Comparison of ENCODE assay signal across 21 cellular contexts in genomic region chr6:5510734-5511133, GRCh38.
"Had no signal": no experiment of that assay in that cellular context is flagged by ENCODE, and none has a peak within 500 bp of the region (broad histone marks: within the 10 kb centered on the region; RNA-seq: fewer than 3 reads in every experiment).

No MANE protein-coding gene starts in this region.

- H3K9me3 Mint-ChIP-seq: mesothelial cell of epicardium; natural killer cell; neural crest cell; stimulated activated memory B cell treated with anti-CD40 and anti-IgM and Interleukin-4, amounts not matched to agents 10 μg/mL and 1 μg/mL and 100 μg/mL, for 72 hours; stimulated activated naive CD8-positive, alpha-beta T cell treated with anti-CD3 and anti-CD28 coated beads, Interleukin-15, amount 100 ng/mL, for 72 hours had no signal

- H3K27me3 ChIP-seq: colonic mucosa, foreskin keratinocyte, hepatocyte, spleen, testis, transverse colon had no signal

- H3K27ac Mint-ChIP-seq: mesothelial cell of epicardium; natural killer cell; stimulated activated memory B cell treated with anti-CD40 and anti-IgM and Interleukin-4, amounts not matched to agents 10 μg/mL and 1 μg/mL and 100 μg/mL, for 72 hours; stimulated activated naive CD8-positive, alpha-beta T cell treated with anti-CD3 and anti-CD28 coated beads, Interleukin-15, amount 100 ng/mL, for 72 hours had no signal

- H3K4me3 ChIP-seq: colonic mucosa, hepatocyte, spleen, testis, transverse colon had no signal

- ATAC-seq: foreskin keratinocyte; left lobe of liver; natural killer cell; sciatic nerve; stimulated activated memory B cell treated with anti-CD40 and anti-IgM and Interleukin-4, amounts not matched to agents 10 μg/mL and 1 μg/mL and 100 μg/mL, for 72 hours; stimulated activated naive CD8-positive, alpha-beta T cell treated with anti-CD3 and anti-CD28 coated beads, Interleukin-15, amount 100 ng/mL, for 72 hours had no signal

- H3K4me3 Mint-ChIP-seq: mesothelial cell of epicardium; natural killer cell; neural crest cell; stimulated activated memory B cell treated with anti-CD40 and anti-IgM and Interleukin-4, amounts not matched to agents 10 μg/mL and 1 μg/mL and 100 μg/mL, for 72 hours; stimulated activated naive CD8-positive, alpha-beta T cell treated with anti-CD3 and anti-CD28 coated beads, Interleukin-15, amount 100 ng/mL, for 72 hours had no signal

- H3K36me3 ChIP-seq: colonic mucosa, transverse colon had no signal

- H3K36me3 Mint-ChIP-seq: natural killer cell had no signal

- H3K27me3 Mint-ChIP-seq: stimulated activated memory B cell treated with anti-CD40 and anti-IgM and Interleukin-4, amounts not matched to agents 10 μg/mL and 1 μg/mL and 100 μg/mL, for 72 hours; stimulated activated naive CD8-positive, alpha-beta T cell treated with anti-CD3 and anti-CD28 coated beads, Interleukin-15, amount 100 ng/mL, for 72 hours had no signal

- DNase-seq: colonic mucosa; dermis blood vessel endothelial cell; erythroblast; foreskin keratinocyte; head of caudate nucleus; islet precursor cell; mammary epithelial cell; natural killer cell; spleen; stimulated activated CD4-positive, alpha-beta T cell treated with anti-CD3 and anti-CD28 coated beads, Interleukin-15, amount 100 ng/mL, for 24 hours; stimulated activated CD4-positive, alpha-beta T cell treated with anti-CD3 and anti-CD28 coated beads, Interleukin-1b, Interleukin-23, amount 100 ng/mL, for 48 hours; stimulated activated CD4-positive, alpha-beta T cell treated with anti-CD3 and anti-CD28 coated beads, Interleukin-4, amount 100 ng/mL, for 24 hours; stimulated activated naive CD8-positive, alpha-beta T cell treated with anti-CD3 and anti-CD28 coated beads, Interleukin-15, amount 100 ng/mL, for 72 hours; testis; transverse colon had no signal
